ENCODE assay signal across 8 cellular contexts in the genomic region with DNA sequence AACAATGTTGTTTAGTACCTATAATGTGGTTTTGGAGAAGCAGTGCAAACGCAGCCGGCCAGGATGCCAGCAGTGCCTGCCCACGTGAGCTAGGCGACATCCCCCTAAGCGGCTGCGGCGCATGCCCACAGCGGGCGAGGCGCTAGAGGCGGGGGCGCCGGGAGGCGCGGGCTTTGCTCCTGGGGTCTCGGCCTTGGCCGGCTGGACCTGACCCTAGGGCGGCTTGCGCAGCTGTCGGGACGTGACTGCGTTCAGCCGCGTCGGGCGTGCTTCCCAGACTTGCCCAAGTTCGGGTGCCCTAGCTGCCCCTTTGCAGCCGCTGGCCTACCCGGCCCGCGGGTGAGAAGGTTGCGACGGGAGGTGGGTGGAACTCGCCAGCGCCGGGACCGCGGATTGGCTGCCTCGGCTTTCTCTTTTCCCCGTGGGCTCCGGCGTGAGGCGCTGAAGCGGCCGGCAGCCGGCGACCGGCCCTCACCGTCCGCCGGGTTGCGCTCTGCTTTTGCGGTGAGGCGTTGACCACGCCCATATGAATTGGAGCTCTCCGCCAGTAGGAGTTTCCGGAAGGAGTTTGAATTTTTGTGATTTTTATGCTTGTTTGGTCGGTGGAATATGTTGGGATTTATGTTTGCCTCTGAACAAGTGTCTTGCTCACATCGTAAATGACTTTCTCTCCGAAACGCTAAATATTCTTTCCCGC. TPM values are rescaled to one million over a fixed set of nuclear protein-coding genes. Genes with fewer than 3 reads are reported as not detected.
DNase-seq lines count a peak whose midpoint lies in the region; TF ChIP-seq lines count a peak whose summit lies in the region.

A gene (plus strand): TSS at position 122 of the 697 bp plus-strand sequence. CDS start 599 bp downstream, outside the sequence.

- peak within 1 kb of the TSS; percentile 98 for H3K18ac ChIP-seq in mesendoderm (ENCODE audit: low read length)

- H2BK120ac ChIP-seq in mesendoderm (ENCODE audit: low read depth, low read length), result no peak within 1 kb of the TSS

- no peaks in the 10 kb centered on the region for H3K27me3 ChIP-seq in endocrine pancreas (ENCODE audit: control insufficient read depth, insufficient read depth, low read length)
- no peaks in the 10 kb centered on the region for H3K27me3 ChIP-seq in mesendoderm (ENCODE audit: insufficient read depth, low read length, poor library complexity)

- peak within 1 kb of the TSS; percentile 83 for H2BK5ac ChIP-seq in mesendoderm (ENCODE audit: low read length)

- no peak within 1 kb of the TSS for H2AK5ac ChIP-seq in mesendoderm (ENCODE audit: low read length)

- H3K23ac ChIP-seq in mesendoderm (ENCODE audit: low read length), result no peak within 1 kb of the TSS

- H3K9ac ChIP-seq in endocrine pancreas (ENCODE audit: control insufficient read depth, insufficient read depth, low read length), result peak within 1 kb of the TSS; percentile 65
- H3K9ac ChIP-seq in mesendoderm (ENCODE audit: low read length), result peak within 1 kb of the TSS; percentile 89

- no peaks in the 10 kb centered on the region for H3K79me2 ChIP-seq in mesendoderm (ENCODE audit: control insufficient read depth, insufficient read depth, low read length)

- H3K4me2 ChIP-seq in mesendoderm (ENCODE audit: low read length), result peak within 1 kb of the TSS; percentile 53

- H3K4me1 ChIP-seq in endocrine pancreas (ENCODE audit: control insufficient read depth, insufficient read depth, low read length), result peaks cover 4% of the 10 kb centered on the region
- no peaks in the 10 kb centered on the region for H3K4me1 ChIP-seq in mesendoderm (ENCODE audit: control insufficient read depth, low read depth, low read length)

- H3K79me1 ChIP-seq in mesendoderm (ENCODE audit: low read length), result no peaks in the 10 kb centered on the region

- H3K27ac ChIP-seq in mesendoderm (ENCODE audit: low read depth, low read length), result peak within 1 kb of the TSS; percentile 96

- no peak within 1 kb of the TSS for H3K4ac ChIP-seq in mesendoderm (ENCODE audit: low read depth, low read length)

- no peak within 1 kb of the TSS for H4K5ac ChIP-seq in mesendoderm (ENCODE audit: low read length)

- peak within 1 kb of the TSS; percentile 96 for H3K56ac ChIP-seq in mesendoderm (ENCODE audit: low read length)

- H3K9me3 ChIP-seq in endocrine pancreas (ENCODE audit: control insufficient read depth, low read length), result no peaks in the 10 kb centered on the region

- no peaks in the 10 kb centered on the region for H3K36me3 ChIP-seq in endocrine pancreas (ENCODE audit: control insufficient read depth, insufficient read depth, low read length)
- no peaks in the 10 kb centered on the region for H3K36me3 ChIP-seq in mesendoderm (ENCODE audit: control insufficient read depth, insufficient read depth, low read length)

- H4K8ac ChIP-seq in mesendoderm (ENCODE audit: low read depth, low read length), result no peak within 1 kb of the TSS

- peak; percentile 39 for TF ChIP-seq CTCF in GM20000 (IDR thresholded peaks at IDR 0.05; ENCODE audit: extremely low read depth, missing control alignments)

- no CpG with 5 or more reads among the region's 62 CpGs for WGBS in mesendoderm (ENCODE audit: extremely low coverage, insufficient coverage, low lambda C conversion rate)

- DNase-seq in COR-L47 (lab: John Stamatoyannopoulos, UW), result peak; percentile 77
- DNase-seq in GM20000 (ENCODE audit: low spot score), result peak; percentile 88
- peak; percentile 91 for DNase-seq in HT-29 (ENCODE audit: low spot score)
- DNase-seq in NOMO-1 treated with DMSO at 0.1 percent for 48 hours (lab: John Stamatoyannopoulos, UW; ENCODE audit: unreplicated experiment), result peak; percentile 87
- DNase-seq in activated CD8-positive, alpha-beta memory T cell treated with anti-CD3 and anti-CD28 coated beads for 4 hours (ENCODE audit: low read depth in 2 of 2), result peak; percentile 59 to 65
- peak; percentile 91 for DNase-seq in mesendoderm
- peak; percentile 53 for DNase-seq in stimulated activated CD8-positive, alpha-beta memory T cell treated with anti-CD3 and anti-CD28 coated beads, Interleukin-15, amount 100 ng/mL, for 1 hour (ENCODE audit: low read depth)

- H3K4me3 ChIP-seq in endocrine pancreas (ENCODE audit: control insufficient read depth, insufficient read depth, low read length), result peak within 1 kb of the TSS; percentile 99
- peak within 1 kb of the TSS; percentile 61 for H3K4me3 ChIP-seq in mesendoderm (ENCODE audit: low read length)

- no peak within 1 kb of the TSS for H2BK15ac ChIP-seq in mesendoderm (replicated peaks; ENCODE audit: low read depth)

RNA-seq across cellular contexts. Expression of the gene that starts here (rescaled TPM):
- total RNA-seq in HT-29 (2014; rRNA removed; shearing (Covaris generic)), result 8.3 and 19.6 TPM in 2 replicates
- 9.5 TPM for polyA plus RNA-seq in mesendoderm (2013, experiment 1 of 2)
- 9.5 TPM for polyA plus RNA-seq in mesendoderm (2013, experiment 2 of 2)

Comparison
In these comparisons a context has a peak if more than half of its experiments do, and no peak if none do; other contexts are left out.
1. Peak in every context shown above with its lines: DNase-seq, H3K4me3 ChIP-seq and H3K27ac ChIP-seq.